Comparison of ENCODE assay signal across 8 cellular contexts in genomic region chr11:67267188-67268035, GRCh38. TPM values are rescaled to one million over a fixed set of nuclear protein-coding genes. Genes with fewer than 3 reads are reported as not detected.
A peak's percentile ranks its signal among the peaks of the same experiment; 100 is the strongest.
DNase-seq lines count a peak whose midpoint lies in the region; ATAC-seq and TF ChIP-seq lines count a peak whose summit lies in the region.

No MANE protein-coding gene starts in this region.

- no peak overlapping the region for H2AFZ ChIP-seq in trophoblast cell (ENCODE audit: insufficient read depth, low read length, poor library complexity)

- no CpG with 5 or more reads among the region's 28 CpGs for WGBS in trophoblast cell (ENCODE audit: extremely low coverage, insufficient coverage, insufficient read length)

- H3K9me3 Mint-ChIP-seq in stimulated activated naive CD8-positive, alpha-beta T cell treated with anti-CD3 and anti-CD28 coated beads, Interleukin-15, Interleukin-2, amounts not matched to agents 100 ng/mL and 50 ng/mL, for 24 hours = no peaks in the 10 kb centered on the region
- no peaks in the 10 kb centered on the region for H3K9me3 Mint-ChIP-seq in activated CD4-positive, alpha-beta memory T cell treated with anti-CD3 and anti-CD28 coated beads, Interleukin-2, amount 10 ng/mL, durations not matched to agents 7 days and 5 days

- H4K8ac ChIP-seq in trophoblast cell (ENCODE audit: low read depth, low read length) = peak overlapping the region; percentile 61

- POLR2A ChIA-PET in activated CD4-positive, alpha-beta memory T cell treated with anti-CD3 and anti-CD28 coated beads, Interleukin-2, amount 10 ng/mL, durations not matched to agents 7 days and 5 days (lab: Charles Lee) = interaction anchor here (0.7 to 14.4 kb wide), 15 partner anchors 11 to 1004 kb away, joined by 3 to 494 read pairs (median 6); partner anchors contain the start of genes ANKRD13D, C11orf24, POLD4 and PPP1CA

- H3K27me3 ChIP-seq in trophoblast cell (ENCODE audit: insufficient read depth, low read length) = no peaks in the 10 kb centered on the region

- DNase-seq in stimulated activated naive CD8-positive, alpha-beta T cell treated with anti-CD3 and anti-CD28 coated beads, Interleukin-15, Interleukin-2, amounts not matched to agents 100 U/mL and 50 U/mL, for 24 hours = no peak
- peak; percentile 69 for DNase-seq in activated CD4-positive, alpha-beta memory T cell treated with anti-CD3 and anti-CD28 coated beads, Interleukin-2, amount 10 ng/mL, durations not matched to agents 7 days and 5 days
- DNase-seq in fibroblast of the aortic adventitia (ENCODE audit: low read depth) = no peak
- DNase-seq in trophoblast cell = peak in 1 of 2 donors; percentile 31
- no peak for DNase-seq in hepatic stellate cell (ENCODE audit: low spot score)
- DNase-seq in T1000 (lab: John Stamatoyannopoulos, UW) = no peak

- peak overlapping the region; percentile 82 for H3K4ac ChIP-seq in trophoblast cell (ENCODE audit: low read depth, low read length)

- no peaks in the 10 kb centered on the region for H3K9me3 ChIP-seq in trophoblast cell (ENCODE audit: insufficient read depth, low read depth, low read length)

- CTCF ChIA-PET in activated CD4-positive, alpha-beta memory T cell treated with anti-CD3 and anti-CD28 coated beads, Interleukin-2, amount 10 ng/mL, durations not matched to agents 7 days and 5 days (lab: Charles Lee) = interaction anchor here (0.7 to 3.1 kb wide), 15 partner anchors 10 to 115 kb away, joined by 3 to 25 read pairs (median 4); partner anchors contain the start of genes ANKRD13D and SSH3

- peak overlapping the region; percentile 98 for H3K4me3 Mint-ChIP-seq in stimulated activated naive CD8-positive, alpha-beta T cell treated with anti-CD3 and anti-CD28 coated beads, Interleukin-15, Interleukin-2, amounts not matched to agents 100 ng/mL and 50 ng/mL, for 24 hours
- peak overlapping the region; percentile 90 for H3K4me3 Mint-ChIP-seq in activated CD4-positive, alpha-beta memory T cell treated with anti-CD3 and anti-CD28 coated beads, Interleukin-2, amount 10 ng/mL, durations not matched to agents 7 days and 5 days

- no peak for TF ChIP-seq CTCF in fibroblast of the aortic adventitia (IDR thresholded peaks at IDR 0.05; ENCODE audit: insufficient read depth, low read length)

- peak overlapping the region; percentile 50 for H3K18ac ChIP-seq in trophoblast cell (ENCODE audit: low read length)

- no peak overlapping the region for H3K27ac ChIP-seq in trophoblast cell (ENCODE audit: low read depth, low read length)

- H3K23ac ChIP-seq in trophoblast cell (ENCODE audit: low read length) = no peak overlapping the region

- H3K36me3 ChIP-seq in trophoblast cell (ENCODE audit: control insufficient read depth in 1 of 2, insufficient read depth in 2 of 2, low read length in 2 of 2) = peaks cover 17% of the 10 kb centered on the region in 2 experiments

- no peak for ATAC-seq in stimulated activated naive CD8-positive, alpha-beta T cell treated with anti-CD3 and anti-CD28 coated beads, Interleukin-15, Interleukin-2, amounts not matched to agents 100 U/mL and 50 U/mL, for 24 hours
- ATAC-seq in GM19463 (IDR thresholded peaks at IDR 0.05; ENCODE audit: unreplicated experiment) = no peak

- no peaks in the 10 kb centered on the region for H3K27me3 Mint-ChIP-seq in stimulated activated naive CD8-positive, alpha-beta T cell treated with anti-CD3 and anti-CD28 coated beads, Interleukin-15, Interleukin-2, amounts not matched to agents 100 ng/mL and 50 ng/mL, for 24 hours
- H3K27me3 Mint-ChIP-seq in activated CD4-positive, alpha-beta memory T cell treated with anti-CD3 and anti-CD28 coated beads, Interleukin-2, amount 10 ng/mL, durations not matched to agents 7 days and 5 days = no peaks in the 10 kb centered on the region

- peak overlapping the region; percentile 99 for H3K27ac Mint-ChIP-seq in stimulated activated naive CD8-positive, alpha-beta T cell treated with anti-CD3 and anti-CD28 coated beads, Interleukin-15, Interleukin-2, amounts not matched to agents 100 ng/mL and 50 ng/mL, for 24 hours
- peak overlapping the region; percentile 97 for H3K27ac Mint-ChIP-seq in activated CD4-positive, alpha-beta memory T cell treated with anti-CD3 and anti-CD28 coated beads, Interleukin-2, amount 10 ng/mL, durations not matched to agents 7 days and 5 days

- peaks cover 38% of the 10 kb centered on the region for H3K36me3 Mint-ChIP-seq in stimulated activated naive CD8-positive, alpha-beta T cell treated with anti-CD3 and anti-CD28 coated beads, Interleukin-15, Interleukin-2, amounts not matched to agents 100 ng/mL and 50 ng/mL, for 24 hours (ENCODE audit: low read depth)
- H3K36me3 Mint-ChIP-seq in activated CD4-positive, alpha-beta memory T cell treated with anti-CD3 and anti-CD28 coated beads, Interleukin-2, amount 10 ng/mL, durations not matched to agents 7 days and 5 days (ENCODE audit: low read depth) = peaks cover 53% of the 10 kb centered on the region

- peak overlapping the region; percentile 75 for H3K9ac ChIP-seq in trophoblast cell (ENCODE audit: low read length)

- H3K79me1 ChIP-seq in trophoblast cell (ENCODE audit: low read length) = peaks cover 7% of the 10 kb centered on the region

- H2BK12ac ChIP-seq in trophoblast cell (ENCODE audit: low read length) = no peak overlapping the region

- H4K91ac ChIP-seq in trophoblast cell (ENCODE audit: low read depth, low read length) = peak overlapping the region; percentile 82

- H2BK5ac ChIP-seq in trophoblast cell (ENCODE audit: low read depth, low read length, poor library complexity) = no peak overlapping the region

- peak overlapping the region; percentile 19 for H2BK120ac ChIP-seq in trophoblast cell (ENCODE audit: insufficient read depth, low read length, poor library complexity)

- H4K12ac ChIP-seq in trophoblast cell (ENCODE audit: low read depth, low read length) = peak overlapping the region; percentile 63

- peak overlapping the region; percentile 61 for H2AK5ac ChIP-seq in trophoblast cell (ENCODE audit: low read length)

- H3K4me2 ChIP-seq in trophoblast cell (ENCODE audit: low read length) = peak overlapping the region; percentile 92

- peaks cover 12% of the 10 kb centered on the region for H3K79me2 ChIP-seq in trophoblast cell (ENCODE audit: control insufficient read depth, insufficient read depth, low read length, poor library complexity)

- H3K4me3 ChIP-seq in fibroblast of the aortic adventitia (ENCODE audit: low read depth, low read length) (peak overlapping the region; percentile 83), trophoblast cell (ENCODE audit: low read depth, low read length) (peak overlapping the region; percentile 84)

- H3K4me1 Mint-ChIP-seq in stimulated activated naive CD8-positive, alpha-beta T cell treated with anti-CD3 and anti-CD28 coated beads, Interleukin-15, Interleukin-2, amounts not matched to agents 100 ng/mL and 50 ng/mL, for 24 hours (ENCODE audit: low read depth) = peaks cover 84% of the 10 kb centered on the region
- peaks cover 72% of the 10 kb centered on the region for H3K4me1 Mint-ChIP-seq in activated CD4-positive, alpha-beta memory T cell treated with anti-CD3 and anti-CD28 coated beads, Interleukin-2, amount 10 ng/mL, durations not matched to agents 7 days and 5 days

- peak overlapping the region; percentile 73 for H3K14ac ChIP-seq in trophoblast cell (ENCODE audit: low read length)

- peaks cover 29 to 35% of the 10 kb centered on the region in 2 experiments for H3K4me1 ChIP-seq in trophoblast cell (ENCODE audit: control insufficient read depth in 1 of 2, insufficient read depth in 2 of 2, low read length in 2 of 2)

RNA-seq across cellular contexts. Expression of gene GRK2, which starts 1.1 kb away (rescaled TPM):
- total RNA-seq in activated CD4-positive, alpha-beta memory T cell treated with anti-CD3 and anti-CD28 coated beads, Interleukin-2, amount 10 ng/mL, durations not matched to agents 7 days and 5 days = 100 to 1,000 TPM; 333 to 338 TPM
- 10.1 and 21.5 TPM in 2 replicates for total RNA-seq in fibroblast of the aortic adventitia (ENCODE audit: low replicate concordance)
- 22.3 and 22.9 TPM in 2 replicates for polyA plus RNA-seq in trophoblast cell (2013)

RNA-seq across cellular contexts. Expression of gene ANKRD13D, which starts 21.7 kb away (rescaled TPM):
- 100 to 1,000 TPM; 157 to 163 TPM for total RNA-seq in activated CD4-positive, alpha-beta memory T cell treated with anti-CD3 and anti-CD28 coated beads, Interleukin-2, amount 10 ng/mL, durations not matched to agents 7 days and 5 days
- 12.1 and 25.3 TPM in 2 replicates for total RNA-seq in fibroblast of the aortic adventitia (ENCODE audit: low replicate concordance)
- 20.5 and 20.9 TPM in 2 replicates for polyA plus RNA-seq in trophoblast cell (2013)

RNA-seq across cellular contexts. Expression of gene SSH3, which starts 35.9 kb away (rescaled TPM):
- 10 to 100 TPM; 15.4 to 19.0 TPM for total RNA-seq in activated CD4-positive, alpha-beta memory T cell treated with anti-CD3 and anti-CD28 coated beads, Interleukin-2, amount 10 ng/mL, durations not matched to agents 7 days and 5 days
- 11.7 and 12.3 TPM in 2 replicates for total RNA-seq in fibroblast of the aortic adventitia (ENCODE audit: low replicate concordance)
- 85.6 and 93.4 TPM in 2 replicates for polyA plus RNA-seq in trophoblast cell (2013)

Comparison
In these comparisons a context has a peak if more than half of its experiments do, and no peak if none do; other contexts are left out.
1. RNA of gene GRK2, which starts 1.1 kb away (total RNA-seq): 333 to 338 TPM in activated CD4-positive, alpha-beta memory T cell treated with anti-CD3 and anti-CD28 coated beads, Interleukin-2, amount 10 ng/mL, durations not matched to agents 7 days and 5 days; 10.1 to 21.5 TPM in fibroblast of the aortic adventitia; every median in the first group is over 10 times any median in the second.